ENCODE assay signal across 8 cellular contexts in the genomic region with DNA sequence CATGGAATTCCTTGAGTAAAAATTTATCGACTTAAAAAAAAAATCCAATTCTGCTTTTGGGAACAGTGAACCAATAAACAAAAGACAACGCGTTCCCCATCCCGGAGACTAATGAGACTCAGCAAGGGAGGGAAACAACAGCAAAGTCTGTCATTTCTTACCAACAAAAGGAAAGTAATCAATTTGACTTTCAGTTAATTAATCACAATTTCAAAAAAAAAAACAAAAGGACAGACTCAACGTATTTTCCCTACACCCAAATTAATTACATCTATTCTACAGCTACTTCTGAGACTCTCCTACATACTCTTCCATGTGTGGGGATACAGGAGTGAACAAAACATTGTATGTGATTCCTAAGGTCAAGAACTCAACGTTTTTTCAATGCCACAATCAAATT. TPM values are rescaled to one million over a fixed set of nuclear protein-coding genes. Genes with fewer than 3 reads are reported as not detected.
DNase-seq lines count a peak whose midpoint lies in the region; TF ChIP-seq lines count a peak whose summit lies in the region.

No MANE protein-coding gene starts in this region.

- TF ChIP-seq CTCF in thyroid gland (IDR thresholded peaks at IDR 0.05), result no peak

- no peak for DNase-seq in activated naive CD4-positive, alpha-beta T cell treated with anti-CD3 and anti-CD28 coated beads, Interleukin-2, amount 10 ng/mL, durations not matched to agents 7 days and 5 days
- no peak for DNase-seq in activated naive CD4-positive, alpha-beta T cell treated with Interleukin-2 at 50 U/mL for 16 hours
- DNase-seq in adipocyte (ENCODE audit: low read depth), result no peak
- DNase-seq in thyroid gland, result no peak
- DNase-seq in effector CD8-positive, alpha-beta T cell (lab: John Stamatoyannopoulos, UW), result no peak
- DNase-seq in KG1 (lab: John Stamatoyannopoulos, UW), result no peak
- DNase-seq in iPS-NIHi11 (ENCODE audit: low spot score), result no peak

- H3K4me1 ChIP-seq in adipocyte (ENCODE audit: control insufficient read depth, insufficient read depth, low read length), result peaks cover 39% of the 10 kb centered on the region
- H3K4me1 ChIP-seq in thyroid gland, result peaks cover 28 to 45% of the 10 kb centered on the region in 2 donors

- H3K27ac Mint-ChIP-seq in activated naive CD4-positive, alpha-beta T cell treated with anti-CD3 and anti-CD28 coated beads, Interleukin-2, amount 10 ng/mL, durations not matched to agents 7 days and 5 days, result no peak overlapping the region

- no peak for TF ChIP-seq POLR2A in thyroid gland (IDR thresholded peaks at IDR 0.05)

- H3K27me3 ChIP-seq in adipocyte (replicated peaks; ENCODE audit: control insufficient read depth, insufficient read depth, low read length), result no peaks in the 10 kb centered on the region
- H3K27me3 ChIP-seq in layer of hippocampus (ENCODE audit: control insufficient read depth, insufficient read depth, low read length), result no peaks in the 10 kb centered on the region
- H3K27me3 ChIP-seq in thyroid gland, result no peaks in the 10 kb centered on the region

- CTCF ChIA-PET in activated naive CD4-positive, alpha-beta T cell treated with anti-CD3 and anti-CD28 coated beads, Interleukin-2, amount 10 ng/mL, durations not matched to agents 7 days and 5 days (lab: Charles Lee), result interaction anchor here (0.6 to 0.7 kb wide), 2 partner anchors 38 to 75 kb away, joined by 3 read pairs; no protein-coding TSS in a partner anchor

- H3K4me3 ChIP-seq in adipocyte (ENCODE audit: low read length) (peak overlapping the region; percentile 94), thyroid gland (replicated peaks in 1 of 3) (peak overlapping the region in 1 of 3 donors; percentile 93)

- peaks cover 54% of the 10 kb centered on the region for H3K4me1 Mint-ChIP-seq in activated naive CD4-positive, alpha-beta T cell treated with anti-CD3 and anti-CD28 coated beads, Interleukin-2, amount 10 ng/mL, durations not matched to agents 7 days and 5 days

- WGBS in thyroid gland, 2 donors, result 41 to 46% methylated on average over 6 of the region's 6 CpGs

- no peaks in the 10 kb centered on the region for H3K36me3 ChIP-seq in adipocyte (ENCODE audit: control insufficient read depth, insufficient read depth, low read length, severe bottlenecking)
- no peaks in the 10 kb centered on the region for H3K36me3 ChIP-seq in thyroid gland

- H3K9me3 Mint-ChIP-seq in activated naive CD4-positive, alpha-beta T cell treated with anti-CD3 and anti-CD28 coated beads, Interleukin-2, amount 10 ng/mL, durations not matched to agents 7 days and 5 days, result no peaks in the 10 kb centered on the region

- intact Hi-C loops in thyroid gland (cut with DNase I), result loop anchor here (10.0 kb wide), 1 partner anchor 80 kb away; no protein-coding TSS in a partner anchor

- H3K27ac ChIP-seq in layer of hippocampus (ENCODE audit: low read depth, low read length) (peak overlapping the region; percentile 52), thyroid gland (peak overlapping the region in 2 of 3 donors; percentile 99)

- H3K9me3 ChIP-seq in adipocyte (ENCODE audit: control insufficient read depth, low read length) (no peaks in the 10 kb centered on the region), thyroid gland (no peaks in the 10 kb centered on the region)

- peak overlapping the region; percentile 98 for H3K9ac ChIP-seq in adipocyte (ENCODE audit: low read length)

- H3K27me3 Mint-ChIP-seq in activated naive CD4-positive, alpha-beta T cell treated with anti-CD3 and anti-CD28 coated beads, Interleukin-2, amount 10 ng/mL, durations not matched to agents 7 days and 5 days, result peaks cover 4% of the 10 kb centered on the region

- H3K4me3 Mint-ChIP-seq in activated naive CD4-positive, alpha-beta T cell treated with anti-CD3 and anti-CD28 coated beads, Interleukin-2, amount 10 ng/mL, durations not matched to agents 7 days and 5 days, result peak overlapping the region; percentile 91

- H3K36me3 Mint-ChIP-seq in activated naive CD4-positive, alpha-beta T cell treated with anti-CD3 and anti-CD28 coated beads, Interleukin-2, amount 10 ng/mL, durations not matched to agents 7 days and 5 days, result peaks cover 13% of the 10 kb centered on the region

RNA-seq across cellular contexts. Expression of gene RDX, which starts 1.9 kb away (rescaled TPM):
- 100 to 1,000 TPM in 2 of 4 donors, 10 to 100 TPM in 2; 83.2 to 138 (median 107) TPM for total RNA-seq in thyroid gland
